ENCODE assay signal across 1 cellular context in the genomic region with DNA sequence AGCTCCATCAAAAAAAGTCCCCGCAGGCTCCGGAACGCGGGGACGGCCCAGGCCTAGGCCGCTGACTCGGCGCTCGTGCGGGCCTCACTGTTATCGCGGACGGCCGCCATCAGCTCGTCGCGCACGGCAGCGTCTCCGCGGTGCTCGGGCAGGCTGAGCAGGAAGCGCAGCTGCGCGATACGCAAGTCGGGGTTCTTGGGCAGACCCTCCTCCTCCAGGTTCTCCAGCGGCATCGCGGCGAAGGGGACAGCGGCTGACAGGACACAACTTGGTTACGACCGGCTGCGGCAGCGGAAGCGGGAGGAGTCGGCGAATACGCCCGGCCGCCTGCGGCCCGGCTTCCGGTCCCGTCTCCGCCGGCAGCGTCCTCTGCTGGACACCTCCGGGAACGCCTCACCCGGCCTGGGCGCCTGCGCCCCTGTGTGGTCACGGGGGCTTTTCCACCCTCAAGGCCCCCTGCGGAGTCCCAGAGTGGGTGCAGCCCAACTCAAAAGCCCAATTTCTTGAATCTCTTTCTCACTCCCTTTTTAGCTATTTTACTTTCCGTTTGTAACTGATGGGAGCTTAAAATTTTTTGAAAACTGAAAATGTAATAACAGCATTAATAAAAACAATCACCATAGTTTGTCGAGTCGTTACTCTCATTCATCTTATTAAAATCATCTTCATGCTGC.
TF ChIP-seq lines count a peak whose summit lies in the region.

Gene PSMD6, minus strand, starts transcription at position 308 of the 674 bp plus-strand sequence. Its CDS starts 75 bp downstream, at position 233.

TF ChIP-seq in GM12878, 131 proteins besides CTCF, POLR2A, EP300 and RAD21 (continued from another document):
- TF ChIP-seq ZZZ3 (IDR thresholded peaks at IDR 0.05; ENCODE audit: control insufficient read depth, insufficient read length, low read depth) (no peak), GABPA (IDR thresholded peaks at IDR 0.05; ENCODE audit: low read depth) (peak; percentile 94), PAX8 (IDR thresholded peaks at IDR 0.05) (no peak), ZNF274 (IDR thresholded peaks at IDR 0.05; ENCODE audit: insufficient read depth, insufficient read length) (no peak), KDM1A (IDR thresholded peaks at IDR 0.05; ENCODE audit: borderline replicate concordance) (no peak), BACH1 (IDR thresholded peaks at IDR 0.05; ENCODE audit: borderline replicate concordance) (0 out of 2 replicates have a peak, but pooled peaks have one; percentile 41), TBL1XR1 (IDR thresholded peaks at IDR 0.05; ENCODE audit: low read depth, low read length) (no peak; the same call in 1 of the 2 replicates), LARP7 (IDR thresholded peaks at IDR 0.05) (peak; percentile 95), SPI1 (IDR thresholded peaks at IDR 0.05; ENCODE audit: borderline replicate concordance, insufficient read depth, low read depth, low read length) (0 out of 2 replicates have a peak, but pooled peaks have one; percentile 17), ZNF217 (IDR thresholded peaks at IDR 0.05) (no peak), TCF3 (IDR thresholded peaks at IDR 0.05; ENCODE audit: borderline replicate concordance, insufficient read depth, low read depth, low read length) (no peak), FOS (IDR thresholded peaks at IDR 0.05; ENCODE audit: borderline replicate concordance, extremely low read depth, insufficient read length) (no peak)
- TF ChIP-seq, protein P1, sequence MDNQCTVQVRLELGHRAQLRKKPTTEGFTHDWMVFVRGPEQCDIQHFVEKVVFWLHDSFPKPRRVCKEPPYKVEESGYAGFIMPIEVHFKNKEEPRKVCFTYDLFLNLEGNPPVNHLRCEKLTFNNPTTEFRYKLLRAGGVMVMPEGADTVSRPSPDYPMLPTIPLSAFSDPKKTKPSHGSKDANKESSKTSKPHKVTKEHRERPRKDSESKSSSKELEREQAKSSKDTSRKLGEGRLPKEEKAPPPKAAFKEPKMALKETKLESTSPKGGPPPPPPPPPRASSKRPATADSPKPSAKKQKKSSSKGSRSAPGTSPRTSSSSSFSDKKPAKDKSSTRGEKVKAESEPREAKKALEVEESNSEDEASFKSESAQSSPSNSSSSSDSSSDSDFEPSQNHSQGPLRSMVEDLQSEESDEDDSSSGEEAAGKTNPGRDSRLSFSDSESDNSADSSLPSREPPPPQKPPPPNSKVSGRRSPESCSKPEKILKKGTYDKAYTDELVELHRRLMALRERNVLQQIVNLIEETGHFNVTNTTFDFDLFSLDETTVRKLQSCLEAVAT (IDR thresholded peaks at IDR 0.05) = no peak
- TF ChIP-seq, protein P2, sequence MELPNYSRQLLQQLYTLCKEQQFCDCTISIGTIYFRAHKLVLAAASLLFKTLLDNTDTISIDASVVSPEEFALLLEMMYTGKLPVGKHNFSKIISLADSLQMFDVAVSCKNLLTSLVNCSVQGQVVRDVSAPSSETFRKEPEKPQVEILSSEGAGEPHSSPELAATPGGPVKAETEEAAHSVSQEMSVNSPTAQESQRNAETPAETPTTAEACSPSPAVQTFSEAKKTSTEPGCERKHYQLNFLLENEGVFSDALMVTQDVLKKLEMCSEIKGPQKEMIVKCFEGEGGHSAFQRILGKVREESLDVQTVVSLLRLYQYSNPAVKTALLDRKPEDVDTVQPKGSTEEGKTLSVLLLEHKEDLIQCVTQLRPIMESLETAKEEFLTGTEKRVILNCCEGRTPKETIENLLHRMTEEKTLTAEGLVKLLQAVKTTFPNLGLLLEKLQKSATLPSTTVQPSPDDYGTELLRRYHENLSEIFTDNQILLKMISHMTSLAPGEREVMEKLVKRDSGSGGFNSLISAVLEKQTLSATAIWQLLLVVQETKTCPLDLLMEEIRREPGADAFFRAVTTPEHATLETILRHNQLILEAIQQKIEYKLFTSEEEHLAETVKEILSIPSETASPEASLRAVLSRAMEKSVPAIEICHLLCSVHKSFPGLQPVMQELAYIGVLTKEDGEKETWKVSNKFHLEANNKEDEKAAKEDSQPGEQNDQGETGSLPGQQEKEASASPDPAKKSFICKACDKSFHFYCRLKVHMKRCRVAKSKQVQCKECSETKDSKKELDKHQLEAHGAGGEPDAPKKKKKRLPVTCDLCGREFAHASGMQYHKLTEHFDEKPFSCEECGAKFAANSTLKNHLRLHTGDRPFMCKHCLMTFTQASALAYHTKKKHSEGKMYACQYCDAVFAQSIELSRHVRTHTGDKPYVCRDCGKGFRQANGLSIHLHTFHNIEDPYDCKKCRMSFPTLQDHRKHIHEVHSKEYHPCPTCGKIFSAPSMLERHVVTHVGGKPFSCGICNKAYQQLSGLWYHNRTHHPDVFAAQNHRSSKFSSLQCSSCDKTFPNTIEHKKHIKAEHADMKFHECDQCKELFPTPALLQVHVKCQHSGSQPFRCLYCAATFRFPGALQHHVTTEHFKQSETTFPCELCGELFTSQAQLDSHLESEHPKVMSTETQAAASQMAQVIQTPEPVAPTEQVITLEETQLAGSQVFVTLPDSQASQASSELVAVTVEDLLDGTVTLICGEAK (IDR thresholded peaks at IDR 0.05; ENCODE audit: borderline replicate concordance) = peak; percentile 93
- TF ChIP-seq, protein P3, sequence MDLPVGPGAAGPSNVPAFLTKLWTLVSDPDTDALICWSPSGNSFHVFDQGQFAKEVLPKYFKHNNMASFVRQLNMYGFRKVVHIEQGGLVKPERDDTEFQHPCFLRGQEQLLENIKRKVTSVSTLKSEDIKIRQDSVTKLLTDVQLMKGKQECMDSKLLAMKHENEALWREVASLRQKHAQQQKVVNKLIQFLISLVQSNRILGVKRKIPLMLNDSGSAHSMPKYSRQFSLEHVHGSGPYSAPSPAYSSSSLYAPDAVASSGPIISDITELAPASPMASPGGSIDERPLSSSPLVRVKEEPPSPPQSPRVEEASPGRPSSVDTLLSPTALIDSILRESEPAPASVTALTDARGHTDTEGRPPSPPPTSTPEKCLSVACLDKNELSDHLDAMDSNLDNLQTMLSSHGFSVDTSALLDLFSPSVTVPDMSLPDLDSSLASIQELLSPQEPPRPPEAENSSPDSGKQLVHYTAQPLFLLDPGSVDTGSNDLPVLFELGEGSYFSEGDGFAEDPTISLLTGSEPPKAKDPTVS (IDR thresholded peaks at IDR 0.05; ENCODE audit: low read depth, low read length) = no peak
TF ChIP-seq in GM12878: peak in this region for 62.
